In genomic region chr1:174938306-174939000, GRCh38 we compare ENCODE assay signal across 15 cellular contexts.
DNase-seq lines count a peak whose midpoint lies in the region; ATAC-seq and TF ChIP-seq lines count a peak whose summit lies in the region.
"Had no signal": no experiment of that assay in that cellular context is flagged by ENCODE, and none has a peak within 500 bp of the region (broad histone marks: within the 10 kb centered on the region; RNA-seq: fewer than 3 reads in every experiment).

No MANE protein-coding gene starts in this region.

- H3K27me3 Mint-ChIP-seq in immature natural killer cell (ENCODE audit: low read depth in 3 of 3) = peaks cover 0 to 3% (median 0%) of the 10 kb centered on the region in 3 donors
- no peaks in the 10 kb centered on the region for H3K27me3 Mint-ChIP-seq in stimulated activated naive CD8-positive, alpha-beta T cell treated with anti-CD3 and anti-CD28 coated beads, Interleukin-15, amount 100 ng/mL, for 72 hours

- TF ChIP-seq CTCF in thyroid gland (IDR thresholded peaks at IDR 0.05) = no peak

- WGBS in thyroid gland, 2 donors = 68 to 74% methylated on average over 6 of the region's 6 CpGs

- H3K4me3 ChIP-seq in thyroid gland (replicated peaks in 1 of 3) = no peak overlapping the region
- H3K4me3 ChIP-seq: sigmoid colon had no signal

- H3K27ac Mint-ChIP-seq in immature natural killer cell = peak overlapping the region; percentile 42 to 73 (median 66)
- H3K27ac Mint-ChIP-seq in stimulated activated naive CD8-positive, alpha-beta T cell treated with anti-CD3 and anti-CD28 coated beads, Interleukin-15, amount 100 ng/mL, for 72 hours = no peak overlapping the region

- no peaks in the 10 kb centered on the region for H3K4me1 ChIP-seq in thyroid gland

- H3K36me3 ChIP-seq in thyroid gland = no peaks in the 10 kb centered on the region
- H3K36me3 ChIP-seq: sigmoid colon had no signal

- ATAC-seq in Right ventricle myocardium superior (ENCODE audit: poor library complexity) (peak; percentile 61), SK-N-SH treated with all-trans-retinoic acid at 6 μM for 48 hours (peak; percentile 41; the same call in 2 of the 3 replicates), HG02798 (IDR thresholded peaks at IDR 0.05; ENCODE audit: poor library complexity, unreplicated experiment) (no peak)
- peak; percentile 56 for ATAC-seq in stimulated activated naive CD8-positive, alpha-beta T cell treated with anti-CD3 and anti-CD28 coated beads, Interleukin-15, amount 100 ng/mL, for 72 hours
- ATAC-seq: HepG2 had no signal

- no peaks in the 10 kb centered on the region for H3K9me3 Mint-ChIP-seq in immature natural killer cell
- no peaks in the 10 kb centered on the region for H3K9me3 Mint-ChIP-seq in stimulated activated naive CD8-positive, alpha-beta T cell treated with anti-CD3 and anti-CD28 coated beads, Interleukin-15, amount 100 ng/mL, for 72 hours

- intact Hi-C loops in Right ventricle myocardium superior (cut with DNase I) (no loop called here), cardiac septum (cut with DNase I) (no loop called here), thyroid gland (cut with DNase I) (no loop called here)

- no peaks in the 10 kb centered on the region for H3K9me3 ChIP-seq in thyroid gland
- H3K9me3 ChIP-seq: sigmoid colon had no signal

- peaks cover 0 to 4% (median 3%) of the 10 kb centered on the region in 3 donors for H3K36me3 Mint-ChIP-seq in immature natural killer cell

- peaks cover 9 to 21% of the 10 kb centered on the region in 2 donors for H3K4me1 Mint-ChIP-seq in immature natural killer cell
- H3K4me1 Mint-ChIP-seq in stimulated activated naive CD8-positive, alpha-beta T cell treated with anti-CD3 and anti-CD28 coated beads, Interleukin-15, amount 100 ng/mL, for 72 hours = peaks cover 10% of the 10 kb centered on the region

- DNase-seq in Right ventricle myocardium superior = no peak
- no peak for DNase-seq in cardiac septum (ENCODE audit: low spot score)
- DNase-seq in immature natural killer cell = no peak
- DNase-seq in stimulated activated naive CD8-positive, alpha-beta T cell treated with anti-CD3 and anti-CD28 coated beads, Interleukin-15, amount 100 ng/mL, for 72 hours = no peak
- DNase-seq in putamen (ENCODE audit: low spot score) = no peak
- DNase-seq in thyroid gland = no peak
- DNase-seq: activated CD8-positive, alpha-beta memory T cell treated with anti-CD3 and anti-CD28 coated beads, Interleukin-2, amount 50 U/mL, for 48 hours; cerebellar nuclear complex; mammary epithelial cell; NCI-H226; sigmoid colon had no signal

- no peak for TF ChIP-seq POLR2A in thyroid gland (IDR thresholded peaks at IDR 0.05)

- H3K27ac ChIP-seq in thyroid gland = no peak overlapping the region
- H3K27ac ChIP-seq: C4-2B, sigmoid colon had no signal

- H3K27me3 ChIP-seq in thyroid gland = no peaks in the 10 kb centered on the region
- H3K27me3 ChIP-seq: sigmoid colon had no signal

- peak overlapping the region; percentile 34 to 64 (median 61) for H3K4me3 Mint-ChIP-seq in immature natural killer cell
- peak overlapping the region; percentile 29 to 33 for H3K4me3 Mint-ChIP-seq in stimulated activated naive CD8-positive, alpha-beta T cell treated with anti-CD3 and anti-CD28 coated beads, Interleukin-15, amount 100 ng/mL, for 72 hours

TF ChIP-seq in SK-N-SH treated with all-trans-retinoic acid at 6 μM for 48 hours, 23 proteins besides CTCF, POLR2A, EP300 and RAD21:
- TF ChIP-seq TOX (CRISPR knock-in tag; IDR thresholded peaks at IDR 0.05; ENCODE audit: borderline replicate concordance) (no peak), OSR1 (CRISPR knock-in tag; IDR thresholded peaks at IDR 0.05) (no peak), ZFP30 (CRISPR knock-in tag; IDR thresholded peaks at IDR 0.05) (no peak), CSDC2 (CRISPR knock-in tag; IDR thresholded peaks at IDR 0.05) (no peak), SNAI2 (CRISPR knock-in tag; IDR thresholded peaks at IDR 0.05) (no peak), TCF4 (CRISPR knock-in tag; IDR thresholded peaks at IDR 0.05; ENCODE audit: borderline replicate concordance) (no peak), ZNF565 (CRISPR knock-in tag; conservative IDR thresholded peaks at IDR 0.05; ENCODE audit: low read depth) (no peak), ZC3H10 (CRISPR knock-in tag; IDR thresholded peaks at IDR 0.05) (no peak), BACH2 (CRISPR knock-in tag; IDR thresholded peaks at IDR 0.05; ENCODE audit: borderline replicate concordance) (no peak), ZNF70 (CRISPR knock-in tag; IDR thresholded peaks at IDR 0.05) (no peak), RARB (CRISPR knock-in tag; IDR thresholded peaks at IDR 0.05) (no peak), ZNF8 (CRISPR knock-in tag; IDR thresholded peaks at IDR 0.05) (no peak), ISL1 (CRISPR knock-in tag; IDR thresholded peaks at IDR 0.05) (no peak), CSRNP3 (CRISPR knock-in tag; IDR thresholded peaks at IDR 0.05) (no peak)
- TF ChIP-seq, protein P1, sequence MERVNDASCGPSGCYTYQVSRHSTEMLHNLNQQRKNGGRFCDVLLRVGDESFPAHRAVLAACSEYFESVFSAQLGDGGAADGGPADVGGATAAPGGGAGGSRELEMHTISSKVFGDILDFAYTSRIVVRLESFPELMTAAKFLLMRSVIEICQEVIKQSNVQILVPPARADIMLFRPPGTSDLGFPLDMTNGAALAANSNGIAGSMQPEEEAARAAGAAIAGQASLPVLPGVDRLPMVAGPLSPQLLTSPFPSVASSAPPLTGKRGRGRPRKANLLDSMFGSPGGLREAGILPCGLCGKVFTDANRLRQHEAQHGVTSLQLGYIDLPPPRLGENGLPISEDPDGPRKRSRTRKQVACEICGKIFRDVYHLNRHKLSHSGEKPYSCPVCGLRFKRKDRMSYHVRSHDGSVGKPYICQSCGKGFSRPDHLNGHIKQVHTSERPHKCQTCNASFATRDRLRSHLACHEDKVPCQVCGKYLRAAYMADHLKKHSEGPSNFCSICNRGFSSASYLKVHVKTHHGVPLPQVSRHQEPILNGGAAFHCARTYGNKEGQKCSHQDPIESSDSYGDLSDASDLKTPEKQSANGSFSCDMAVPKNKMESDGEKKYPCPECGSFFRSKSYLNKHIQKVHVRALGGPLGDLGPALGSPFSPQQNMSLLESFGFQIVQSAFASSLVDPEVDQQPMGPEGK (CRISPR knock-in tag; IDR thresholded peaks at IDR 0.05; ENCODE audit: borderline replicate concordance) = no peak
- TF ChIP-seq, protein P2, sequence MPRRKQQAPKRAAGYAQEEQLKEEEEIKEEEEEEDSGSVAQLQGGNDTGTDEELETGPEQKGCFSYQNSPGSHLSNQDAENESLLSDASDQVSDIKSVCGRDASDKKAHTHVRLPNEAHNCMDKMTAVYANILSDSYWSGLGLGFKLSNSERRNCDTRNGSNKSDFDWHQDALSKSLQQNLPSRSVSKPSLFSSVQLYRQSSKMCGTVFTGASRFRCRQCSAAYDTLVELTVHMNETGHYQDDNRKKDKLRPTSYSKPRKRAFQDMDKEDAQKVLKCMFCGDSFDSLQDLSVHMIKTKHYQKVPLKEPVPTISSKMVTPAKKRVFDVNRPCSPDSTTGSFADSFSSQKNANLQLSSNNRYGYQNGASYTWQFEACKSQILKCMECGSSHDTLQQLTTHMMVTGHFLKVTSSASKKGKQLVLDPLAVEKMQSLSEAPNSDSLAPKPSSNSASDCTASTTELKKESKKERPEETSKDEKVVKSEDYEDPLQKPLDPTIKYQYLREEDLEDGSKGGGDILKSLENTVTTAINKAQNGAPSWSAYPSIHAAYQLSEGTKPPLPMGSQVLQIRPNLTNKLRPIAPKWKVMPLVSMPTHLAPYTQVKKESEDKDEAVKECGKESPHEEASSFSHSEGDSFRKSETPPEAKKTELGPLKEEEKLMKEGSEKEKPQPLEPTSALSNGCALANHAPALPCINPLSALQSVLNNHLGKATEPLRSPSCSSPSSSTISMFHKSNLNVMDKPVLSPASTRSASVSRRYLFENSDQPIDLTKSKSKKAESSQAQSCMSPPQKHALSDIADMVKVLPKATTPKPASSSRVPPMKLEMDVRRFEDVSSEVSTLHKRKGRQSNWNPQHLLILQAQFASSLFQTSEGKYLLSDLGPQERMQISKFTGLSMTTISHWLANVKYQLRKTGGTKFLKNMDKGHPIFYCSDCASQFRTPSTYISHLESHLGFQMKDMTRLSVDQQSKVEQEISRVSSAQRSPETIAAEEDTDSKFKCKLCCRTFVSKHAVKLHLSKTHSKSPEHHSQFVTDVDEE (CRISPR knock-in tag; IDR thresholded peaks at IDR 0.05) = no peak

Comparison
In these comparisons a context has a peak if more than half of its experiments do, and no peak if none do; other contexts are left out.
1. H3K27ac Mint-ChIP-seq: peak in immature natural killer cell (6 of 6); none in stimulated activated naive CD8-positive, alpha-beta T cell treated with anti-CD3 and anti-CD28 coated beads, Interleukin-15, amount 100 ng/mL, for 72 hours (0 of 2).